26 cellular contexts compared by ENCODE assay signal in the genomic region with DNA sequence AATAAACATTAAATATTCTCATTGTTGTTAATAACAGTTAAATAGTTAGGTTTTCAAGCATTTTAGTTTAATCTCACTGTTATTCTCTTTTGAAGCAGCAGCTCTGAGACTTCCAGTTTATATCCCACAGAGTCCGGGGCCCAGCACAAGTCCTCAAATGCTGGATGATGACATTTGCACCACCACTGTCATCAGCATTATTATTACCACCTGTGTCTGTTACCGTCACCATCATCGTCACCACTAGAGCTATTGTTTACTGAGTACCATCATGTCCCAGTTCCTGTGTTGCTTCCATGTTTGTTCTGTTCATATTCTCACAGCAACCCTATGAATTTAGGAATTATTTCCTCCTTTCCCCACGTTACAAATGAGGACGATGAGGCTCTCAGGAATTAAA.
"Had no signal": no experiment of that assay in that cellular context is flagged by ENCODE, and none has a peak within 500 bp of the region (broad histone marks: within the 10 kb centered on the region; RNA-seq: fewer than 3 reads in every experiment).

No MANE protein-coding gene starts in this region.

- H3K27ac Mint-ChIP-seq: activated CD4-positive, alpha-beta memory T cell treated with anti-CD3 and anti-CD28 coated beads for 36 hours; activated CD4-positive, alpha-beta T cell treated with anti-CD3 and anti-CD28 coated beads, Interleukin-2, amount 10 ng/mL, durations not matched to agents 7 days and 5 days; activated naive CD4-positive, alpha-beta T cell treated with anti-CD3 and anti-CD28 coated beads for 36 hours; activated naive CD8-positive, alpha-beta T cell had no signal

- H3K27me3 ChIP-seq: MG63 had no signal

- H3K4me3 Mint-ChIP-seq: activated CD4-positive, alpha-beta memory T cell treated with anti-CD3 and anti-CD28 coated beads for 36 hours; activated CD4-positive, alpha-beta T cell treated with anti-CD3 and anti-CD28 coated beads, Interleukin-2, amount 10 ng/mL, durations not matched to agents 7 days and 5 days; activated naive CD4-positive, alpha-beta T cell treated with anti-CD3 and anti-CD28 coated beads for 36 hours; activated naive CD8-positive, alpha-beta T cell; activated T-cell treated with anti-CD3 and anti-CD28 coated beads, Interleukin-2, amount 50 U/mL, for 4 hours; brain; central memory CD8-positive, alpha-beta T cell had no signal

- H3K9me3 ChIP-seq: MG63 had no signal

- H3K27me3 Mint-ChIP-seq: activated CD4-positive, alpha-beta T cell treated with anti-CD3 and anti-CD28 coated beads, Interleukin-2, amount 10 ng/mL, durations not matched to agents 7 days and 5 days; central memory CD8-positive, alpha-beta T cell had no signal

- H3K36me3 Mint-ChIP-seq: activated CD4-positive, alpha-beta memory T cell treated with anti-CD3 and anti-CD28 coated beads for 36 hours; activated naive CD8-positive, alpha-beta T cell; brain had no signal

- H3K36me3 ChIP-seq: MG63 had no signal

- H3K9me3 Mint-ChIP-seq: activated CD4-positive, alpha-beta memory T cell treated with anti-CD3 and anti-CD28 coated beads for 36 hours; activated naive CD4-positive, alpha-beta T cell treated with anti-CD3 and anti-CD28 coated beads for 36 hours; activated T-cell treated with anti-CD3 and anti-CD28 coated beads, Interleukin-2, amount 50 U/mL, for 4 hours; brain; central memory CD8-positive, alpha-beta T cell had no signal

- H3K4me3 ChIP-seq: MG63, PC-9, SK-N-MC had no signal

- DNase-seq: activated CD4-positive, alpha-beta memory T cell treated with anti-CD3 and anti-CD28 coated beads for 36 hours; activated CD4-positive, alpha-beta T cell treated with anti-CD3 and anti-CD28 coated beads, Interleukin-2, amount 10 ng/mL, durations not matched to agents 7 days and 5 days; activated CD4-positive, CD25-positive, alpha-beta regulatory T cell; activated CD8-positive, alpha-beta memory T cell treated with anti-CD3 and anti-CD28 coated beads for 24 hours; activated effector memory CD4-positive, alpha-beta T cell treated with anti-CD3 and anti-CD28 coated beads, Interleukin-2, amount 50 U/mL, for 16 hours; activated naive CD4-positive, alpha-beta T cell treated with anti-CD3 and anti-CD28 coated beads for 36 hours; activated T-cell treated with anti-CD3 and anti-CD28 coated beads, Interleukin-2, amount 50 U/mL, for 4 hours; amygdala; MG63; MV-4-11; NCI-H1105; NCI-H1436; NCI-H1694 treated with DMSO at 0.1 percent for 48 hours; NCI-H2029 treated with DMSO at 0.1 percent for 48 hours; NCI-H345; NCI-H510A; NCI-H526 treated with DMSO at 0.1 percent for 48 hours; PC-9; T-helper 1 cell had no signal

- ATAC-seq: activated T-cell treated with anti-CD3 and anti-CD28 coated beads, Interleukin-2, amount 50 U/mL, for 4 hours had no signal

- H3K4me2 ChIP-seq: PC-9 had no signal

- H2AFZ ChIP-seq: PC-9 had no signal

- H3K4me1 Mint-ChIP-seq: activated CD4-positive, alpha-beta T cell treated with anti-CD3 and anti-CD28 coated beads, Interleukin-2, amount 10 ng/mL, durations not matched to agents 7 days and 5 days; central memory CD8-positive, alpha-beta T cell had no signal

- H3K9ac ChIP-seq: KMS-11 had no signal

- FAIRE-seq: astrocyte had no signal

- H3K27ac ChIP-seq: PC-9, SK-N-MC, VCaP had no signal
